Comparison of ENCODE assay signal across 1 cellular context in the genomic region with DNA sequence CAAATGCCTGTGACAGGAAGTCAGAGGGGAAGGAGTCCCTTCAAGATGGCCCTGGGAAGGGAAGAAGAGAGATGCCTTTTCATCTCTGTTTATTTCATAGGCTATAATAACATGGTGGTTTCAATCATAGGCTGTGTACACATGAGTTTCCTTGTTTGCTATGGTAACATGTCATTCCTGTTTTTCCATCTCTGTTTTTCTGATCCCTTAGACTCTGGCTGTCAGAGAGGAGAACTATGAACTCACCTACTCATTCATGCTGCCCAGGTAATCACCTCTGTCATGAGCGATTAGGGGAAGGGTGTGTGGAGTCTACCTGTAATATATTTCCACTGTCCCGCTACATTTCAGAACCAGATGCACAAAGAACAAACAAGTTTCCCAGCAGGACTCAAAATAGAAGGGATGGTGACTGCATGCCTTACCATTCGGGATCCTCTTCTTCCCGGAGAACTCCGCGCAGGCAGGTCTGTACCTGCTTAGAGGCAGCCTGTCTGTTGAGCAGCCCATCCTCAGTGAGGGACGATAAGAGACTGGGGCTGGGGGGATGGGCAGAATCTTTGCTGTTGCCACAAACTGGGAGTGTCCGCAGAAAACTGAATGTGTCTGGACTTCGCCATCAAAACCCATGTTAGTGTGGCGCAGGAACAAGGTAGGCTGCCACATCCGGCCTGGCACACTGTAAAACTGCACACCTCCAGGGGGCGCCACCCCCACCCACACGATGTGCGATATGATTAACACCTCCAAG.
TF ChIP-seq lines count a peak whose summit lies in the region.

No MANE protein-coding gene starts in this region.

TF ChIP-seq in IMR-90, 13 proteins besides CTCF, POLR2A, EP300 and RAD21 (continued from another document):
- no peak for TF ChIP-seq MXI1 (IDR thresholded peaks at IDR 0.05; ENCODE audit: borderline replicate concordance, low read depth, low read length)
- no peak for TF ChIP-seq CHD1 (IDR thresholded peaks at IDR 0.05; ENCODE audit: low read depth, low read length)
- no peak for TF ChIP-seq BHLHE40 (IDR thresholded peaks at IDR 0.05; ENCODE audit: low read depth, low read length)
- TF ChIP-seq MAFK (IDR thresholded peaks at IDR 0.05; ENCODE audit: low read depth, low read length): no peak
- TF ChIP-seq RFX5 (IDR thresholded peaks at IDR 0.05; ENCODE audit: low read depth, low read length): no peak
- TF ChIP-seq, protein P1, sequence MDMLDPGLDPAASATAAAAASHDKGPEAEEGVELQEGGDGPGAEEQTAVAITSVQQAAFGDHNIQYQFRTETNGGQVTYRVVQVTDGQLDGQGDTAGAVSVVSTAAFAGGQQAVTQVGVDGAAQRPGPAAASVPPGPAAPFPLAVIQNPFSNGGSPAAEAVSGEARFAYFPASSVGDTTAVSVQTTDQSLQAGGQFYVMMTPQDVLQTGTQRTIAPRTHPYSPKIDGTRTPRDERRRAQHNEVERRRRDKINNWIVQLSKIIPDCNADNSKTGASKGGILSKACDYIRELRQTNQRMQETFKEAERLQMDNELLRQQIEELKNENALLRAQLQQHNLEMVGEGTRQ (IDR thresholded peaks at IDR 0.05; ENCODE audit: low read depth, low read length): no peak
- no peak for TF ChIP-seq MAZ (IDR thresholded peaks at IDR 0.05; ENCODE audit: borderline replicate concordance, low read depth, low read length)
